8 cellular contexts compared by ENCODE assay signal in genomic region chr1:88891318-88892145, GRCh38. TPM values are rescaled to one million over a fixed set of nuclear protein-coding genes. Genes with fewer than 3 reads are reported as not detected.
A peak's percentile ranks its signal among the peaks of the same experiment; 100 is the strongest.
DNase-seq lines count a peak whose midpoint lies in the region; ATAC-seq and TF ChIP-seq lines count a peak whose summit lies in the region.

TSS of gene GTF2B (minus strand) at chr1:88891567. CDS start at chr1:88891499, 68 bp downstream.

- BruUV-seq in PC-9 (replicated peaks; lab: Mats Ljungman, UMichigan) = no TSS peak

- H3K9me2 ChIP-seq in PC-9 (ENCODE audit: insufficient read depth) = no peaks in the 10 kb centered on the region

- peak within 1 kb of the TSS; percentile 73 for H3K27ac ChIP-seq in PC-9
- H3K27ac ChIP-seq in mucosa of rectum (ENCODE audit: low read depth in 2 of 2, low read length in 2 of 2) = peak within 1 kb of the TSS; percentile 93

- H3K36me3 ChIP-seq in PC-9 (ENCODE audit: low read depth) = peaks cover 14% of the 10 kb centered on the region
- peaks cover 2 to 5% of the 10 kb centered on the region in 2 donors for H3K36me3 ChIP-seq in mucosa of rectum (ENCODE audit: control insufficient read depth in 2 of 2, insufficient read depth in 2 of 2, low read length in 2 of 2)

- CTCF ChIA-PET in PC-9 (lab: Charles Lee) = interaction anchor here (0.6 kb wide), 2 partner anchors 206 to 339 kb away, joined by 4 read pairs; no protein-coding TSS in a partner anchor

- H3K9ac ChIP-seq in mucosa of rectum (ENCODE audit: low read depth in 1 of 2, low read length in 2 of 2) = peak within 1 kb of the TSS; percentile 96

- peak within 1 kb of the TSS; percentile 93 for H2AFZ ChIP-seq in PC-9

- intact Hi-C loops in PC-9 (cut with micrococcal nuclease; ENCODE audit: unreplicated experiment) = loop anchor here (1.0 to 5.0 kb wide), 2 partner anchors 101 to 209 kb away; partner anchors contain the start of genes KYAT3, PKN2 and RBMXL1

- H3K27me3 ChIP-seq in PC-9 (ENCODE audit: insufficient read depth, low read depth) = no peaks in the 10 kb centered on the region
- H3K27me3 ChIP-seq in mucosa of rectum (ENCODE audit: control insufficient read depth in 2 of 2, insufficient read depth in 2 of 2, low read length in 2 of 2) = no peaks in the 10 kb centered on the region

- peak; percentile 100 for TF ChIP-seq POLR2A in erythroblast (IDR thresholded peaks at IDR 0.05; ENCODE audit: low read length)

- H3K9me3 ChIP-seq in PC-9 (ENCODE audit: insufficient read depth, low read depth) (no peaks in the 10 kb centered on the region), mucosa of rectum (ENCODE audit: control insufficient read depth in 2 of 2, low read length in 2 of 2) (no peaks in the 10 kb centered on the region)

- peaks cover 23% of the 10 kb centered on the region; the same call in 1 of the 2 replicates for H4K20me1 ChIP-seq in PC-9 (ENCODE audit: insufficient read depth)

- DNase-seq in DMS114 treated with DMSO at 0.1 percent for 48 hours (lab: John Stamatoyannopoulos, UW; ENCODE audit: unreplicated experiment) (peak; percentile 97), PC-9 (peak; percentile 86 to 90), erythroblast (lab: John Stamatoyannopoulos, UW) (peak; percentile 97 to 98)
- DNase-seq in Jurkat, Clone E6-1 (ENCODE audit: low read depth, low spot score) = peak; percentile 98
- DNase-seq in activated T-cell treated with anti-CD3 and anti-CD28 coated beads, Interleukin-2, amount 50 U/mL, for 1 hour = peak; percentile 92
- DNase-seq in stimulated activated CD8-positive, alpha-beta memory T cell treated with anti-CD3 and anti-CD28 coated beads, Interleukin-4, amount 100 ng/mL, for 48 hours = peak; percentile 94

- H3K4me2 ChIP-seq in PC-9 = peak within 1 kb of the TSS; percentile 98

- peak; percentile 93 for ATAC-seq in GM21576 (IDR thresholded peaks at IDR 0.05; ENCODE audit: unreplicated experiment)

- H3K79me2 ChIP-seq in PC-9 (ENCODE audit: low read depth) = peaks cover 45% of the 10 kb centered on the region

- peaks cover 8% of the 10 kb centered on the region; the same call in 1 of the 2 replicates for H3F3A ChIP-seq in PC-9 (ENCODE audit: insufficient read depth, low read depth)

- H3K4me3 ChIP-seq in Jurkat, Clone E6-1 (ENCODE audit: low read length) = peak within 1 kb of the TSS; percentile 97
- H3K4me3 ChIP-seq in PC-9 (peak within 1 kb of the TSS; percentile 93), mucosa of rectum (ENCODE audit: low read length in 2 of 2) (peak within 1 kb of the TSS; percentile 87 to 99)

- TF ChIP-seq CTCF in PC-9 (conservative IDR thresholded peaks at IDR 0.05) = no peak

- H3K4me1 ChIP-seq in PC-9 (replicated peaks; ENCODE audit: insufficient read depth) = peaks cover 20% of the 10 kb centered on the region
- H3K4me1 ChIP-seq in mucosa of rectum (ENCODE audit: control insufficient read depth in 2 of 2, insufficient read depth in 2 of 2, low read length in 2 of 2) = peaks cover 5 to 14% of the 10 kb centered on the region in 2 donors

- POLR2A ChIA-PET in PC-9 (lab: Charles Lee; ENCODE audit: unreplicated experiment) = interaction anchor here (0.7 kb wide), 1 partner anchor 1896 kb away, joined by 3 read pairs; no protein-coding TSS in a partner anchor

RNA-seq across cellular contexts. Expression of gene GTF2B, which starts in this region (rescaled TPM):
- 71.4 TPM for polyA plus RNA-seq in Jurkat, Clone E6-1 (2012; ENCODE audit: insufficient read depth, insufficient read length)
- total RNA-seq in PC-9 (2021) = 18.3 and 21.9 TPM in 2 replicates

Comparison
In these comparisons a context has a peak if more than half of its experiments do, and no peak if none do; other contexts are left out.
1. Peak in every context shown above with its lines: DNase-seq, ATAC-seq, H3K4me3 ChIP-seq and H3K27ac ChIP-seq.